18 cellular contexts compared by ENCODE assay signal in the genomic region with DNA sequence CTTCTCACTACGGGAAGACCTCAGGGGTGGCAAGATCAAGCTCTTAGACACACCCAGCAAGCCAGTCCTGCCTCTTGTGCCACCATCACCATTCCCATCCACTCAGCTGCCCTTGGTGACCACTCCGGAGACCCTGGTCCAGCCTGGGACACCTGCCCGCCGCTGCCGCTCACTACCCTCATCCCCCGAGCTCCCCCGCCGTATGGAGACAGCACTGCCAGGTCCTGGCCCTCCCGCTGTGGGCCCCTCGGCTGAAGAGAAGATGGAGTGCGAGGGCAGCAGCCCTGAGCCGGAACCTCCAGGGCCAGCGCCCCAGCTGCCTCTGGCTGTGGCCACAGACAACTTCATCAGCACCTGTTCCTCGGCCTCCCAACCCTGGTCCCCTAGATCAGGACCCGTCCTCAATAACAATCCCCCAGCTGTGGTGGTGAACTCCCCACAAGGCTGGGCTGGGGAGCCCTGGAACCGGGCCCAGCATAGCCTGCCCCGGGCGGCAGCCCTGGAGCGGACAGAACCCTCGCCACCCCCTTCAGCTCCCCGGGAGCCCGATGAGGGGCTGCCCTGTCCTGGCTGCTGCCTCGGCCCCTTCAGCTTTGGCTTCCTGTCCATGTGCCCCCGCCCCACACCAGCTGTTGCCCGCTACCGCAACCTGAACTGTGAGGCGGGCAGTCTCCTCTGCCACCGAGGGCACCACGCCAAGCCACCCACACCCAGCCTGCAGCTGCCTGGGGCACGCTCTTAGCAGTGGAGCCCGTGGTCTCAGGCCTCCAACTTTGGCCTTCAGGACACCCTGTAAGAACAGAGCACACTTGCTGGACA. TPM values are rescaled to one million over a fixed set of nuclear protein-coding genes. Genes with fewer than 3 reads are reported as not detected.
"Had no signal": no experiment of that assay in that cellular context is flagged by ENCODE, and none has a peak within 500 bp of the region (broad histone marks: within the 10 kb centered on the region; RNA-seq: fewer than 3 reads in every experiment).

No MANE protein-coding gene starts in this region.

- ATAC-seq: activated CD8-positive, alpha-beta memory T cell treated with anti-CD3 and anti-CD28 coated beads, Interleukin-2, amount 10 ng/mL, durations not matched to agents 7 days and 5 days; activated T-cell treated with anti-CD3 and anti-CD28 coated beads, Interleukin-2, amount 50 U/mL, for 4 hours; heart left ventricle; left lobe of liver had no signal

- H3K9me3 ChIP-seq: esophagus squamous epithelium, heart left ventricle, upper lobe of left lung had no signal

- DNase-seq: activated CD4-positive, alpha-beta T cell treated with anti-CD3 and anti-CD28 coated beads, Interleukin-2, amount 50 U/mL, for 48 hours; activated CD4-positive, CD25-positive, alpha-beta regulatory T cell treated with anti-CD3 and anti-CD28 coated beads, Interleukin-2, amount 50 U/mL, for 72 hours; activated CD8-positive, alpha-beta memory T cell treated with anti-CD3 and anti-CD28 coated beads, Interleukin-2, amount 10 ng/mL, durations not matched to agents 7 days and 5 days; activated effector memory CD4-positive, alpha-beta T cell treated with anti-CD3 and anti-CD28 coated beads, Interleukin-2, amount 50 U/mL, for 16 hours; activated T-cell treated with anti-CD3 and anti-CD28 coated beads, Interleukin-2, amount 50 U/mL, for 4 hours; amygdala; cerebellar nuclear complex; dorsolateral prefrontal cortex; esophagus squamous epithelium; foreskin fibroblast; heart left ventricle; nephron progenitor cell; small intestine; stimulated activated naive CD4-positive, alpha-beta T cell; T-helper 9 cell had no signal

- H3K4me3 ChIP-seq: dorsolateral prefrontal cortex, esophagus squamous epithelium, heart left ventricle, upper lobe of left lung had no signal

- H3K27ac ChIP-seq: esophagus squamous epithelium, heart left ventricle, upper lobe of left lung had no signal

- H3K27me3 ChIP-seq: dorsolateral prefrontal cortex, esophagus squamous epithelium, heart left ventricle, upper lobe of left lung had no signal

RNA-seq across cellular contexts. Expression of a gene that starts 41.5 kb away (rescaled TPM):
- total RNA-seq: osteocyte had no signal
